In the genomic region with DNA sequence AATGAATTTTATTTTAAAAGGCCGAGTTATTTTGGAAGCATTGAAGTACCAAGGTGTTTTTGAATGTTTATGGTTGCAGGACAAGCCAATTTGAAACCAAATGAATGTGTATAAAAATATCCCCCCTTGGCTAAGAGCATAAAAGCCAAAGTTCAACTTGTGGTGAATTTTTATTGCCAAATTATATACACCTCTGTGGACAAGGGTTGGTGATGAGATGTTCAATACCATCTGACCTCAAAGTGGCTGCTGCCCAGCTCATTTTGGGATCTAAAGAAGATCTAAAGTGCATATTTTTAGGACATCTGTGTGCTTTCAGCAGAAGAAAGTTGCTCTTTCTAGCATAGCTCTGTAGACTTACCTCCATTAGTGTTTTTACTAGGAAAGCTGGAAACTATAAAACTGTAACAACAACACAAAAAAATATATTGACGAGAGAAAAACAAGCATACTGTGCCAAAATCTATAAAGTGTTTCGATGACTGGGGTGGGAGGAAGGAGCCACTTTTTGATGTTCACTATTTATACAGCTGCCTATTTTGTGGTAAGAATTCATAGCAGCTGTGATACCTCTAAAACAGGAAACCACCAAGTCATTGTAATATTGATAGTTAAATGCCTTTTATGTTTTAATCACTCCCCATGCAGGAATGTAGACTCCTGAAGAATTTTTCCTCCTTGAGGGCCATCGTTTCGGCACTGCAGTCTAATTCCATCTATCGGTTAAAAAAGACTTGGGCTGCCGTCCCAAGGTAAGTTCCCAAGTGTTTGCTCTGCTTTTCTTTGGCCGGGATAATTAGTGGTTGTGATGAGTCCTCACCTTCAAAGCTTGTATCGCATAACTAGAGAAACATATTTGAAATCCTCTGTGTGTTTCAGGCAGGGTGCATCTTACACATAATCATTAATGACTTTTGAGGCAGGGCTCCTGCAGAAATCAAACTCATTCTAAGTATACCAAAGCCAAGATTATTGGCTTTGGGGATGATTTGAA, we compare ENCODE assay signal across 13 cellular contexts.
DNase-seq lines count a peak whose midpoint lies in the region; ATAC-seq and TF ChIP-seq lines count a peak whose summit lies in the region.
"Had no signal": no experiment of that assay in that cellular context is flagged by ENCODE, and none has a peak within 500 bp of the region (broad histone marks: within the 10 kb centered on the region; RNA-seq: fewer than 3 reads in every experiment).

No MANE protein-coding gene starts in this region.

- no peaks in the 10 kb centered on the region for H4K20me1 ChIP-seq in Loucy (ENCODE audit: insufficient read depth, low read length, poor library complexity, severe bottlenecking)

- H3F3A ChIP-seq in Loucy (ENCODE audit: low read depth): peaks cover 10% of the 10 kb centered on the region

- H3K9ac ChIP-seq in Loucy (ENCODE audit: low read depth, low read length, poor library complexity, severe bottlenecking): no peak overlapping the region

- no peaks in the 10 kb centered on the region for H3K9me3 ChIP-seq in Loucy (ENCODE audit: insufficient read depth, low read depth, low read length)
- H3K9me3 ChIP-seq: heart left ventricle had no signal

- no peaks in the 10 kb centered on the region for H3K9me3 Mint-ChIP-seq in HFFc6
- H3K9me3 Mint-ChIP-seq: IgD-negative memory B cell had no signal

- no peaks in the 10 kb centered on the region for H3K79me2 ChIP-seq in Loucy (ENCODE audit: insufficient read depth, low read length)

- H3K4me1 ChIP-seq in Loucy (ENCODE audit: insufficient read depth, low read length, poor library complexity, severe bottlenecking): peaks cover 50% of the 10 kb centered on the region

- no peak overlapping the region for H2AFZ ChIP-seq in Loucy (ENCODE audit: low read length)

- intact Hi-C loops in sciatic nerve (cut with DNase I): no loop called here

- ATAC-seq in sciatic nerve: peak; percentile 29
- no peak for ATAC-seq in GM19328 (IDR thresholded peaks at IDR 0.05; ENCODE audit: unreplicated experiment)
- ATAC-seq: heart left ventricle had no signal

- no peaks in the 10 kb centered on the region for H3K27me3 ChIP-seq in Loucy (ENCODE audit: insufficient read depth, low read length, poor library complexity, severe bottlenecking)
- H3K27me3 ChIP-seq: heart left ventricle had no signal

- no peak overlapping the region for H3K4me3 Mint-ChIP-seq in HFFc6
- H3K4me3 Mint-ChIP-seq: IgD-negative memory B cell had no signal

- H3K9me2 ChIP-seq in Loucy (replicated peaks; ENCODE audit: low read depth, low read length): no peaks in the 10 kb centered on the region

- H3K27ac Mint-ChIP-seq in HFFc6: no peak overlapping the region

- TF ChIP-seq CTCF in Loucy (conservative IDR thresholded peaks at IDR 0.05; ENCODE audit: low read length) (no peak), HFFc6 (IDR thresholded peaks at IDR 0.05) (no peak)

- H3K4me1 Mint-ChIP-seq in HFFc6 (ENCODE audit: low read depth): peaks cover 27% of the 10 kb centered on the region

- peak overlapping the region; percentile 63 for H3K4me3 ChIP-seq in Loucy (ENCODE audit: low read length, poor library complexity, severe bottlenecking)
- H3K4me3 ChIP-seq: coronary artery, heart left ventricle had no signal

- peaks cover 53% of the 10 kb centered on the region for H3K36me3 Mint-ChIP-seq in HFFc6 (ENCODE audit: low read depth)

- H3K36me3 ChIP-seq in Loucy (ENCODE audit: insufficient read depth, low read length): no peaks in the 10 kb centered on the region

- H3K27me3 Mint-ChIP-seq in HFFc6 (ENCODE audit: insufficient read depth): no peaks in the 10 kb centered on the region
- H3K27me3 Mint-ChIP-seq: IgD-negative memory B cell had no signal

- H3K4me2 ChIP-seq in Loucy (ENCODE audit: low read depth, low read length, poor library complexity, severe bottlenecking): peak overlapping the region; percentile 82

- DNase-seq in NCI-H2107 treated with DMSO at 0.1 percent for 48 hours (lab: John Stamatoyannopoulos, UW; ENCODE audit: unreplicated experiment) (peak; percentile 21), NCI-H2107 (lab: John Stamatoyannopoulos, UW) (no peak), dermis blood vessel endothelial cell (peak; percentile 78), sciatic nerve (ENCODE audit: low spot score) (no peak), HFFc6 (no peak), HuH-7 (ENCODE audit: low spot score) (no peak)
- DNase-seq: activated effector memory CD4-positive, alpha-beta T cell treated with Interleukin-2 at 50 U/mL for 16 hours; heart left ventricle; mammary epithelial cell had no signal

Comparison
In these comparisons a context has a peak if more than half of its experiments do, and no peak if none do; other contexts are left out.
1. DNase-seq: peak in NCI-H2107 treated with DMSO at 0.1 percent for 48 hours (single experiment) and dermis blood vessel endothelial cell (single experiment); none in NCI-H2107 (single experiment), sciatic nerve (single experiment), HFFc6 (single experiment) and HuH-7 (single experiment).